In the genomic region with DNA sequence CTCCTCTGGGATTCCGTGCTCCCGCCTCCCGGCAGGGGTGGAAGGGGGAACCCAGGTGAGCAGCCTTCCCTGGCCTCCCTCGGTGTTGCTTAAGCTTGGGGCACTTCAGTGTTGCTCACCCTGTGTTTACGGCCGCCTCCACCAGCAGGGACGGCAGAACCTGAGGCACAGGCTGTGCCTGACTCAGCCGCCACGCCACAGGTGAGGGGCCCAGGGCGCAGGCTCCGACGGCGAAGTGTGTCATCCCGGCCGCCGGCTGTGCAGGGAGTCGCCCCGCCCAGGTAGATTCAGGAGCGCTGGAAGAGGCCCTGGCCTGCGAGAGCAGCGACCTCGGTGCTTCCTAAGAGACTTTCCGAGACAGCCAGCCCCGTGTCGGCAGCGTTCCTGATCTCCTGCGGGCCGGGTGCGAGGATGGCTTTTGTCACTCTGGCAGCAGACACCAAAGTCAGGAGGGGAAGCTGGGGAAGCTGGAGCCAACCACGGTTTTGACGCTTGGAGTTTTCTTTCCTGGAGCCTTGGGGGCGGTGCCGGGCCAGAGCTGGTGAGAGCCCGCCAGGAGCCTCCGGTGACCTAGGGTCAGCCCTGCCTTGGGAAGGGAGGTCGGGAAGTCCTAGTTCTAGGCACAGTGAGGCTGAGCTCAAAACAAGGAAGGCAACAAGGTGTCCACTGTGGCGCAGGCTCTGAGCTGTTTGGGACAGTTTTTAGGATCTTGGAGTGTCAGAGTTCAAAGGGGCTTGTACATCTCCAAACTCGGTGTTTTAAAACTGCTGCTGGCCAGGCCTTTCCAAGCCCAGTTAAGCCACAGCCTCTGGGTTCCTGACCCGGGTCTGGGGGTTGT, we compare ENCODE assay signal across 1 cellular context.
A peak's percentile ranks its signal among the peaks of the same experiment; 100 is the strongest.
TF ChIP-seq lines count a peak whose summit lies in the region.

No MANE protein-coding gene starts in this region.

TF ChIP-seq in HepG2, 621 proteins besides CTCF, POLR2A, EP300 and RAD21 (continues in another document):
- TF ChIP-seq ZNF12 (CRISPR knock-in tag; IDR thresholded peaks at IDR 0.05): no peak
- TF ChIP-seq, protein P1, sequence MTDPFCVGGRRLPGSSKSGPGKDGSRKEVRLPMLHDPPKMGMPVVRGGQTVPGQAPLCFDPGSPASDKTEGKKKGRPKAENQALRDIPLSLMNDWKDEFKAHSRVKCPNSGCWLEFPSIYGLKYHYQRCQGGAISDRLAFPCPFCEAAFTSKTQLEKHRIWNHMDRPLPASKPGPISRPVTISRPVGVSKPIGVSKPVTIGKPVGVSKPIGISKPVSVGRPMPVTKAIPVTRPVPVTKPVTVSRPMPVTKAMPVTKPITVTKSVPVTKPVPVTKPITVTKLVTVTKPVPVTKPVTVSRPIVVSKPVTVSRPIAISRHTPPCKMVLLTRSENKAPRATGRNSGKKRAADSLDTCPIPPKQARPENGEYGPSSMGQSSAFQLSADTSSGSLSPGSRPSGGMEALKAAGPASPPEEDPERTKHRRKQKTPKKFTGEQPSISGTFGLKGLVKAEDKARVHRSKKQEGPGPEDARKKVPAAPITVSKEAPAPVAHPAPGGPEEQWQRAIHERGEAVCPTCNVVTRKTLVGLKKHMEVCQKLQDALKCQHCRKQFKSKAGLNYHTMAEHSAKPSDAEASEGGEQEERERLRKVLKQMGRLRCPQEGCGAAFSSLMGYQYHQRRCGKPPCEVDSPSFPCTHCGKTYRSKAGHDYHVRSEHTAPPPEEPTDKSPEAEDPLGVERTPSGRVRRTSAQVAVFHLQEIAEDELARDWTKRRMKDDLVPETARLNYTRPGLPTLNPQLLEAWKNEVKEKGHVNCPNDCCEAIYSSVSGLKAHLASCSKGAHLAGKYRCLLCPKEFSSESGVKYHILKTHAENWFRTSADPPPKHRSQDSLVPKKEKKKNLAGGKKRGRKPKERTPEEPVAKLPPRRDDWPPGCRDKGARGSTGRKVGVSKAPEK (CRISPR knock-in tag; IDR thresholded peaks at IDR 0.05; ENCODE audit: borderline replicate concordance): 0 out of 2 replicates have a peak, but pooled peaks have one; percentile 27
- TF ChIP-seq, protein P2, sequence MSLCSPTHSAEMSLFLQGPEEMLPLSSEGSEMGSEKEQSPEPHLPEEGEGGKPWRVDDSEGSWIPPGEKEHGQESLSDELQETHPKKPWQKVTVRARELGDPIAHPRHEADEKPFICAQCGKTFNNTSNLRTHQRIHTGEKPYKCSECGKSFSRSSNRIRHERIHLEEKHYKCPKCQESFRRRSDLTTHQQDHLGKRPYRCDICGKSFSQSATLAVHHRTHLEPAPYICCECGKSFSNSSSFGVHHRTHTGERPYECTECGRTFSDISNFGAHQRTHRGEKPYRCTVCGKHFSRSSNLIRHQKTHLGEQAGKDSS (CRISPR knock-in tag; IDR thresholded peaks at IDR 0.05; ENCODE audit: borderline replicate concordance, low read depth): peak; percentile 60; the same call in 1 of the 2 replicates
- TF ChIP-seq ZNF672 (CRISPR knock-in tag; IDR thresholded peaks at IDR 0.05): no peak; the same call in 1 of the 2 replicates
- TF ChIP-seq, protein P3, sequence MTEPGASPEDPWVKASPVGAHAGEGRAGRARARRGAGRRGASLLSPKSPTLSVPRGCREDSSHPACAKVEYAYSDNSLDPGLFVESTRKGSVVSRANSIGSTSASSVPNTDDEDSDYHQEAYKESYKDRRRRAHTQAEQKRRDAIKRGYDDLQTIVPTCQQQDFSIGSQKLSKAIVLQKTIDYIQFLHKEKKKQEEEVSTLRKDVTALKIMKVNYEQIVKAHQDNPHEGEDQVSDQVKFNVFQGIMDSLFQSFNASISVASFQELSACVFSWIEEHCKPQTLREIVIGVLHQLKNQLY (CRISPR knock-in tag; IDR thresholded peaks at IDR 0.05): no peak
- no peak for TF ChIP-seq ZNF644 (CRISPR knock-in tag; IDR thresholded peaks at IDR 0.05; ENCODE audit: low read depth)
- no peak for TF ChIP-seq BRD4 (CRISPR knock-in tag; IDR thresholded peaks at IDR 0.05)
- no peak for TF ChIP-seq KDM5A (IDR thresholded peaks at IDR 0.05; ENCODE audit: borderline replicate concordance, low read length)
- peak; percentile 46; the same call in 1 of the 2 replicates for TF ChIP-seq PHF8 (CRISPR knock-in tag; IDR thresholded peaks at IDR 0.05)
- TF ChIP-seq, protein P4, sequence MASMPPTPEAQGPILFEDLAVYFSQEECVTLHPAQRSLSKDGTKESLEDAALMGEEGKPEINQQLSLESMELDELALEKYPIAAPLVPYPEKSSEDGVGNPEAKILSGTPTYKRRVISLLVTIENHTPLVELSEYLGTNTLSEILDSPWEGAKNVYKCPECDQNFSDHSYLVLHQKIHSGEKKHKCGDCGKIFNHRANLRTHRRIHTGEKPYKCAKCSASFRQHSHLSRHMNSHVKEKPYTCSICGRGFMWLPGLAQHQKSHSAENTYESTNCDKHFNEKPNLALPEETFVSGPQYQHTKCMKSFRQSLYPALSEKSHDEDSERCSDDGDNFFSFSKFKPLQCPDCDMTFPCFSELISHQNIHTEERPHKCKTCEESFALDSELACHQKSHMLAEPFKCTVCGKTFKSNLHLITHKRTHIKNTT (CRISPR knock-in tag; IDR thresholded peaks at IDR 0.05): no peak; the same call in 1 of the 2 replicates
- peak; percentile 45; the same call in 1 of the 2 replicates for TF ChIP-seq FOXK1 (CRISPR knock-in tag; IDR thresholded peaks at IDR 0.05; ENCODE audit: borderline replicate concordance, low read depth)
- no peak for TF ChIP-seq SP140L (CRISPR knock-in tag; IDR thresholded peaks at IDR 0.05; ENCODE audit: borderline replicate concordance)
- peak; percentile 51; the same call in 1 of the 2 replicates for TF ChIP-seq REPIN1 (CRISPR knock-in tag; IDR thresholded peaks at IDR 0.05; ENCODE audit: borderline replicate concordance, low read depth)
- no peak for TF ChIP-seq MLLT10 (CRISPR knock-in tag; IDR thresholded peaks at IDR 0.05)
- TF ChIP-seq ZBTB8A (CRISPR knock-in tag; IDR thresholded peaks at IDR 0.05; ENCODE audit: borderline replicate concordance, low read depth): no peak
- TF ChIP-seq, protein P5, sequence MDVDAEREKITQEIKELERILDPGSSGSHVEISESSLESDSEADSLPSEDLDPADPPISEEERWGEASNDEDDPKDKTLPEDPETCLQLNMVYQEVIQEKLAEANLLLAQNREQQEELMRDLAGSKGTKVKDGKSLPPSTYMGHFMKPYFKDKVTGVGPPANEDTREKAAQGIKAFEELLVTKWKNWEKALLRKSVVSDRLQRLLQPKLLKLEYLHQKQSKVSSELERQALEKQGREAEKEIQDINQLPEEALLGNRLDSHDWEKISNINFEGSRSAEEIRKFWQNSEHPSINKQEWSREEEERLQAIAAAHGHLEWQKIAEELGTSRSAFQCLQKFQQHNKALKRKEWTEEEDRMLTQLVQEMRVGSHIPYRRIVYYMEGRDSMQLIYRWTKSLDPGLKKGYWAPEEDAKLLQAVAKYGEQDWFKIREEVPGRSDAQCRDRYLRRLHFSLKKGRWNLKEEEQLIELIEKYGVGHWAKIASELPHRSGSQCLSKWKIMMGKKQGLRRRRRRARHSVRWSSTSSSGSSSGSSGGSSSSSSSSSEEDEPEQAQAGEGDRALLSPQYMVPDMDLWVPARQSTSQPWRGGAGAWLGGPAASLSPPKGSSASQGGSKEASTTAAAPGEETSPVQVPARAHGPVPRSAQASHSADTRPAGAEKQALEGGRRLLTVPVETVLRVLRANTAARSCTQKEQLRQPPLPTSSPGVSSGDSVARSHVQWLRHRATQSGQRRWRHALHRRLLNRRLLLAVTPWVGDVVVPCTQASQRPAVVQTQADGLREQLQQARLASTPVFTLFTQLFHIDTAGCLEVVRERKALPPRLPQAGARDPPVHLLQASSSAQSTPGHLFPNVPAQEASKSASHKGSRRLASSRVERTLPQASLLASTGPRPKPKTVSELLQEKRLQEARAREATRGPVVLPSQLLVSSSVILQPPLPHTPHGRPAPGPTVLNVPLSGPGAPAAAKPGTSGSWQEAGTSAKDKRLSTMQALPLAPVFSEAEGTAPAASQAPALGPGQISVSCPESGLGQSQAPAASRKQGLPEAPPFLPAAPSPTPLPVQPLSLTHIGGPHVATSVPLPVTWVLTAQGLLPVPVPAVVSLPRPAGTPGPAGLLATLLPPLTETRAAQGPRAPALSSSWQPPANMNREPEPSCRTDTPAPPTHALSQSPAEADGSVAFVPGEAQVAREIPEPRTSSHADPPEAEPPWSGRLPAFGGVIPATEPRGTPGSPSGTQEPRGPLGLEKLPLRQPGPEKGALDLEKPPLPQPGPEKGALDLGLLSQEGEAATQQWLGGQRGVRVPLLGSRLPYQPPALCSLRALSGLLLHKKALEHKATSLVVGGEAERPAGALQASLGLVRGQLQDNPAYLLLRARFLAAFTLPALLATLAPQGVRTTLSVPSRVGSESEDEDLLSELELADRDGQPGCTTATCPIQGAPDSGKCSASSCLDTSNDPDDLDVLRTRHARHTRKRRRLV (CRISPR knock-in tag; IDR thresholded peaks at IDR 0.05): 0 out of 2 replicates have a peak, but pooled peaks have one; percentile 14
- TF ChIP-seq SATB2 (CRISPR knock-in tag; IDR thresholded peaks at IDR 0.05): no peak
- TF ChIP-seq, protein P6, sequence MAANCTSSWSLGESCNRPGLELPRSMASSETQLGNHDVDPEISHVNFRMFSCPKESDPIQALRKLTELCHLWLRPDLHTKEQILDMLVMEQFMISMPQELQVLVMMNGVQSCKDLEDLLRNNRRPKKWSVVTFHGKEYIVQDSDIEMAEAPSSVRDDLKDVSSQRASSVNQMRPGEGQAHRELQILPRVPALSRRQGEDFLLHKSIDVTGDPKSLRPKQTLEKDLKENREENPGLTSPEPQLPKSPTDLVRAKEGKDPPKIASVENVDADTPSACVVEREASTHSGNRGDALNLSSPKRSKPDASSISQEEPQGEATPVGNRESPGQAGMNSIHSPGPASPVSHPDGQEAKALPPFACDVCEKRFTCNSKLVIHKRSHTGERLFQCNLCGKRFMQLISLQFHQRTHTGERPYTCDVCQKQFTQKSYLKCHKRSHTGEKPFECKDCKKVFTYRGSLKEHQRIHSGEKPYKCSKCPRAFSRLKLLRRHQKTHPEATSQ (CRISPR knock-in tag; IDR thresholded peaks at IDR 0.05; ENCODE audit: borderline replicate concordance): no peak
- no peak; the same call in 1 of the 2 replicates for TF ChIP-seq GFI1 (CRISPR knock-in tag; IDR thresholded peaks at IDR 0.05; ENCODE audit: borderline replicate concordance)
- TF ChIP-seq, protein P7, sequence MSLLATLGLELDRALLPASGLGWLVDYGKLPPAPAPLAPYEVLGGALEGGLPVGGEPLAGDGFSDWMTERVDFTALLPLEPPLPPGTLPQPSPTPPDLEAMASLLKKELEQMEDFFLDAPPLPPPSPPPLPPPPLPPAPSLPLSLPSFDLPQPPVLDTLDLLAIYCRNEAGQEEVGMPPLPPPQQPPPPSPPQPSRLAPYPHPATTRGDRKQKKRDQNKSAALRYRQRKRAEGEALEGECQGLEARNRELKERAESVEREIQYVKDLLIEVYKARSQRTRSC (CRISPR knock-in tag; IDR thresholded peaks at IDR 0.05; ENCODE audit: low read depth): 0 out of 2 replicates have a peak, but pooled peaks have one; percentile 47
- peak; percentile 63 for TF ChIP-seq HOXA3 (CRISPR knock-in tag; IDR thresholded peaks at IDR 0.05)
- TF ChIP-seq AGO2 (optimal IDR thresholded peaks at IDR 0.05; ENCODE audit: low read depth, low read length): peak; percentile 72
- TF ChIP-seq SRSF4 (IDR thresholded peaks at IDR 0.05; ENCODE audit: low read depth, low read length, poor library complexity, severe bottlenecking): no peak
- TF ChIP-seq, protein P8, sequence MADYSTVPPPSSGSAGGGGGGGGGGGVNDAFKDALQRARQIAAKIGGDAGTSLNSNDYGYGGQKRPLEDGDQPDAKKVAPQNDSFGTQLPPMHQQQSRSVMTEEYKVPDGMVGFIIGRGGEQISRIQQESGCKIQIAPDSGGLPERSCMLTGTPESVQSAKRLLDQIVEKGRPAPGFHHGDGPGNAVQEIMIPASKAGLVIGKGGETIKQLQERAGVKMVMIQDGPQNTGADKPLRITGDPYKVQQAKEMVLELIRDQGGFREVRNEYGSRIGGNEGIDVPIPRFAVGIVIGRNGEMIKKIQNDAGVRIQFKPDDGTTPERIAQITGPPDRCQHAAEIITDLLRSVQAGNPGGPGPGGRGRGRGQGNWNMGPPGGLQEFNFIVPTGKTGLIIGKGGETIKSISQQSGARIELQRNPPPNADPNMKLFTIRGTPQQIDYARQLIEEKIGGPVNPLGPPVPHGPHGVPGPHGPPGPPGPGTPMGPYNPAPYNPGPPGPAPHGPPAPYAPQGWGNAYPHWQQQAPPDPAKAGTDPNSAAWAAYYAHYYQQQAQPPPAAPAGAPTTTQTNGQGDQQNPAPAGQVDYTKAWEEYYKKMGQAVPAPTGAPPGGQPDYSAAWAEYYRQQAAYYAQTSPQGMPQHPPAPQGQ (CRISPR knock-in tag; IDR thresholded peaks at IDR 0.05; ENCODE audit: borderline replicate concordance): 0 out of 2 replicates have a peak, but pooled peaks have one; percentile 75
- TF ChIP-seq, protein P9, sequence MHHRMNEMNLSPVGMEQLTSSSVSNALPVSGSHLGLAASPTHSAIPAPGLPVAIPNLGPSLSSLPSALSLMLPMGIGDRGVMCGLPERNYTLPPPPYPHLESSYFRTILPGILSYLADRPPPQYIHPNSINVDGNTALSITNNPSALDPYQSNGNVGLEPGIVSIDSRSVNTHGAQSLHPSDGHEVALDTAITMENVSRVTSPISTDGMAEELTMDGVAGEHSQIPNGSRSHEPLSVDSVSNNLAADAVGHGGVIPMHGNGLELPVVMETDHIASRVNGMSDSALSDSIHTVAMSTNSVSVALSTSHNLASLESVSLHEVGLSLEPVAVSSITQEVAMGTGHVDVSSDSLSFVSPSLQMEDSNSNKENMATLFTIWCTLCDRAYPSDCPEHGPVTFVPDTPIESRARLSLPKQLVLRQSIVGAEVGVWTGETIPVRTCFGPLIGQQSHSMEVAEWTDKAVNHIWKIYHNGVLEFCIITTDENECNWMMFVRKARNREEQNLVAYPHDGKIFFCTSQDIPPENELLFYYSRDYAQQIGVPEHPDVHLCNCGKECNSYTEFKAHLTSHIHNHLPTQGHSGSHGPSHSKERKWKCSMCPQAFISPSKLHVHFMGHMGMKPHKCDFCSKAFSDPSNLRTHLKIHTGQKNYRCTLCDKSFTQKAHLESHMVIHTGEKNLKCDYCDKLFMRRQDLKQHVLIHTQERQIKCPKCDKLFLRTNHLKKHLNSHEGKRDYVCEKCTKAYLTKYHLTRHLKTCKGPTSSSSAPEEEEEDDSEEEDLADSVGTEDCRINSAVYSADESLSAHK (CRISPR knock-in tag; IDR thresholded peaks at IDR 0.05; ENCODE audit: borderline replicate concordance): no peak
- TF ChIP-seq JARID2 (CRISPR knock-in tag; IDR thresholded peaks at IDR 0.05; ENCODE audit: insufficient replicate concordance): no peak
- TF ChIP-seq HOXD1 (CRISPR knock-in tag; IDR thresholded peaks at IDR 0.05): peak; percentile 73
